ENCODE assay signal across 18 cellular contexts in genomic region chr15:100686725-100687488, GRCh38.
DNase-seq lines count a peak whose midpoint lies in the region; ATAC-seq and TF ChIP-seq lines count a peak whose summit lies in the region.
"Had no signal": no experiment of that assay in that cellular context is flagged by ENCODE, and none has a peak within 500 bp of the region (broad histone marks: within the 10 kb centered on the region; RNA-seq: fewer than 3 reads in every experiment).

No MANE protein-coding gene starts in this region.

- WGBS in esophagus muscularis mucosa: 81% methylated on average over 16 of the region's 16 CpGs

- no peak for ATAC-seq in gastrocnemius medialis
- ATAC-seq in activated T-cell treated with anti-CD3 and anti-CD28 coated beads, Interleukin-2, amount 50 U/mL, for 72 hours (replicated peaks in 1 of 2): no peak

- H3K9me2 ChIP-seq in PC-9 (ENCODE audit: insufficient read depth): no peaks in the 10 kb centered on the region

- intact Hi-C loops in PC-9 (cut with micrococcal nuclease; ENCODE audit: unreplicated experiment): no loop called here
- intact Hi-C loops in esophagus muscularis mucosa (cut with DNase I): no loop called here
- intact Hi-C loops in gastrocnemius medialis (cut with DNase I; ENCODE audit: low total_unique reads): loop anchor here (5.0 kb wide), 1 partner anchor 35 kb away; no protein-coding TSS in a partner anchor

- H3K27me3 ChIP-seq in PC-9 (ENCODE audit: insufficient read depth, low read depth): no peaks in the 10 kb centered on the region
- peaks cover 0 to 13% (median 0%) of the 10 kb centered on the region in 4 donors for H3K27me3 ChIP-seq in esophagus muscularis mucosa
- H3K27me3 ChIP-seq in gastrocnemius medialis: peaks cover 0 to 3% (median 0%) of the 10 kb centered on the region in 3 donors
- H3K27me3 ChIP-seq: pancreas had no signal

- peak; percentile 74 for DNase-seq in EL
- peak in 1 of 2 experiments; percentile 54 for DNase-seq in PC-9
- peak; percentile 91 for DNase-seq in esophagus muscularis mucosa (ENCODE audit: extremely low spot score)
- DNase-seq in gastrocnemius medialis: no peak
- no peak for DNase-seq in NOMO-1 (lab: John Stamatoyannopoulos, UW; ENCODE audit: unreplicated experiment in 2 of 2)
- DNase-seq in retina: no peak
- no peak for DNase-seq in activated T-cell treated with anti-CD3 and anti-CD28 coated beads, Interleukin-2, amount 50 U/mL, for 72 hours
- no peak for DNase-seq in cerebellar cortex (ENCODE audit: low spot score)
- DNase-seq: GDM1; NCI-H1417; NCI-H524; pancreas; stimulated activated CD4-positive, alpha-beta T cell treated with anti-CD3 and anti-CD28 coated beads, Interleukin-4, amount 100 ng/mL, for 1 hour had no signal

- no TSS peak for BruUV-seq in PC-9 (replicated peaks; lab: Mats Ljungman, UMichigan)

- no peaks in the 10 kb centered on the region for H4K20me1 ChIP-seq in PC-9 (ENCODE audit: insufficient read depth)

- POLR2A ChIA-PET in PC-9 (lab: Charles Lee; ENCODE audit: unreplicated experiment): no interaction called here

- in situ Hi-C loops in gastrocnemius medialis (cut with MboI; ENCODE audit: low sequenced_read_pairs in 4 of 4): no loop called here

- no peak overlapping the region for H3K27ac Mint-ChIP-seq in activated T-cell treated with anti-CD3 and anti-CD28 coated beads, Interleukin-2, amount 50 U/mL, for 72 hours
- H3K27ac Mint-ChIP-seq: activated naive CD4-positive, alpha-beta T cell treated with anti-CD3 and anti-CD28 coated beads, Interleukin-2, amount 50 U/mL, for 24 hours; CD14-positive monocyte; stimulated activated naive CD8-positive, alpha-beta T cell treated with anti-CD3 and anti-CD28 coated beads, Interleukin-15, Interleukin-2, amounts not matched to agents 100 ng/mL and 50 ng/mL, for 24 hours had no signal

- H3K9me3 ChIP-seq in PC-9 (ENCODE audit: insufficient read depth, low read depth): no peaks in the 10 kb centered on the region
- no peaks in the 10 kb centered on the region for H3K9me3 ChIP-seq in esophagus muscularis mucosa
- H3K9me3 ChIP-seq in gastrocnemius medialis: no peaks in the 10 kb centered on the region
- H3K9me3 ChIP-seq: pancreas had no signal

- H3K4me2 ChIP-seq in PC-9: peak overlapping the region; percentile 69

- no peaks in the 10 kb centered on the region for H3K79me2 ChIP-seq in PC-9 (ENCODE audit: low read depth)

- no peak overlapping the region for H3K4me3 Mint-ChIP-seq in activated T-cell treated with anti-CD3 and anti-CD28 coated beads, Interleukin-2, amount 50 U/mL, for 72 hours
- H3K4me3 Mint-ChIP-seq: activated naive CD4-positive, alpha-beta T cell treated with anti-CD3 and anti-CD28 coated beads, Interleukin-2, amount 50 U/mL, for 24 hours; CD14-positive monocyte; stimulated activated naive CD8-positive, alpha-beta T cell treated with anti-CD3 and anti-CD28 coated beads, Interleukin-15, Interleukin-2, amounts not matched to agents 100 ng/mL and 50 ng/mL, for 24 hours had no signal

- peaks cover 67% of the 10 kb centered on the region for H3K4me1 ChIP-seq in PC-9 (replicated peaks; ENCODE audit: insufficient read depth)
- H3K4me1 ChIP-seq in esophagus muscularis mucosa: peaks cover 0 to 26% (median 11%) of the 10 kb centered on the region in 4 donors
- H3K4me1 ChIP-seq in gastrocnemius medialis: no peaks in the 10 kb centered on the region
- H3K4me1 ChIP-seq: pancreas had no signal

- no peaks in the 10 kb centered on the region for H3K36me3 Mint-ChIP-seq in activated T-cell treated with anti-CD3 and anti-CD28 coated beads, Interleukin-2, amount 50 U/mL, for 72 hours (ENCODE audit: insufficient read depth in 2 of 2)
- H3K36me3 Mint-ChIP-seq: activated naive CD4-positive, alpha-beta T cell treated with anti-CD3 and anti-CD28 coated beads, Interleukin-2, amount 50 U/mL, for 24 hours; CD14-positive monocyte had no signal

- no peak for TF ChIP-seq CTCF in PC-9 (conservative IDR thresholded peaks at IDR 0.05)
- no peak for TF ChIP-seq CTCF in esophagus muscularis mucosa (IDR thresholded peaks at IDR 0.05)
- no peak for TF ChIP-seq CTCF in gastrocnemius medialis (IDR thresholded peaks at IDR 0.05 in 4 of 5, conservative IDR thresholded peaks at IDR 0.05 in 1 of 5)

- H3K27ac ChIP-seq in PC-9: peak overlapping the region; percentile 96
- peak overlapping the region; percentile 49 to 73 (median 66) for H3K27ac ChIP-seq in esophagus muscularis mucosa (replicated peaks in 1 of 4)
- H3K27ac ChIP-seq in gastrocnemius medialis: peak overlapping the region; percentile 51 to 65 (median 62)
- H3K27ac ChIP-seq: pancreas had no signal

- TF ChIP-seq POLR2A in esophagus muscularis mucosa (IDR thresholded peaks at IDR 0.05; ENCODE audit: low read depth) (no peak), gastrocnemius medialis (IDR thresholded peaks at IDR 0.05) (no peak)

- H3K4me1 Mint-ChIP-seq in activated T-cell treated with anti-CD3 and anti-CD28 coated beads, Interleukin-2, amount 50 U/mL, for 72 hours (ENCODE audit: low read depth): no peaks in the 10 kb centered on the region
- H3K4me1 Mint-ChIP-seq: activated naive CD4-positive, alpha-beta T cell treated with anti-CD3 and anti-CD28 coated beads, Interleukin-2, amount 50 U/mL, for 24 hours; CD14-positive monocyte had no signal

- H2AFZ ChIP-seq in PC-9: no peak overlapping the region

- H3K36me3 ChIP-seq in PC-9 (ENCODE audit: low read depth): no peaks in the 10 kb centered on the region
- H3K36me3 ChIP-seq in esophagus muscularis mucosa: no peaks in the 10 kb centered on the region
- H3K36me3 ChIP-seq in gastrocnemius medialis: no peaks in the 10 kb centered on the region
- H3K36me3 ChIP-seq: pancreas had no signal

- H3K9me3 Mint-ChIP-seq in activated T-cell treated with anti-CD3 and anti-CD28 coated beads, Interleukin-2, amount 50 U/mL, for 72 hours: no peaks in the 10 kb centered on the region
- H3K9me3 Mint-ChIP-seq: activated naive CD4-positive, alpha-beta T cell treated with anti-CD3 and anti-CD28 coated beads, Interleukin-2, amount 50 U/mL, for 24 hours; stimulated activated naive CD8-positive, alpha-beta T cell treated with anti-CD3 and anti-CD28 coated beads, Interleukin-15, Interleukin-2, amounts not matched to agents 100 ng/mL and 50 ng/mL, for 24 hours had no signal

- no peak for TF ChIP-seq EP300 in esophagus muscularis mucosa (IDR thresholded peaks at IDR 0.05)

- H3K4me3 ChIP-seq in PC-9: peak overlapping the region; percentile 44; the same call in 1 of the 2 replicates
- no peak overlapping the region for H3K4me3 ChIP-seq in esophagus muscularis mucosa
- no peak overlapping the region for H3K4me3 ChIP-seq in gastrocnemius medialis
- H3K4me3 ChIP-seq: coronary artery, lung, pancreas had no signal

- CTCF ChIA-PET in PC-9 (lab: Charles Lee): interaction anchor here (0.7 kb wide), 1 partner anchor 12 kb away, joined by 3 read pairs; no protein-coding TSS in a partner anchor

- peaks cover 54% of the 10 kb centered on the region for H3F3A ChIP-seq in PC-9 (ENCODE audit: insufficient read depth, low read depth)

- peaks cover 17% of the 10 kb centered on the region for H3K27me3 Mint-ChIP-seq in activated T-cell treated with anti-CD3 and anti-CD28 coated beads, Interleukin-2, amount 50 U/mL, for 72 hours (ENCODE audit: low read depth)
- H3K27me3 Mint-ChIP-seq: stimulated activated naive CD8-positive, alpha-beta T cell treated with anti-CD3 and anti-CD28 coated beads, Interleukin-15, Interleukin-2, amounts not matched to agents 100 ng/mL and 50 ng/mL, for 24 hours had no signal

Comparison
In these comparisons a context has a peak if more than half of its experiments do, and no peak if none do; other contexts are left out.
1. DNase-seq: peak in EL (single experiment) and esophagus muscularis mucosa (single experiment); none in gastrocnemius medialis (0 of 2), NOMO-1 (0 of 2), retina (single experiment), activated T-cell treated with anti-CD3 and anti-CD28 coated beads, Interleukin-2, amount 50 U/mL, for 72 hours (0 of 2) and cerebellar cortex (single experiment).
2. Peak in every context shown above with its lines, with median percentiles within 50 percentile points of each other: H3K27ac ChIP-seq.